ENCODE assay signal across 9 cellular contexts in the genomic region with DNA sequence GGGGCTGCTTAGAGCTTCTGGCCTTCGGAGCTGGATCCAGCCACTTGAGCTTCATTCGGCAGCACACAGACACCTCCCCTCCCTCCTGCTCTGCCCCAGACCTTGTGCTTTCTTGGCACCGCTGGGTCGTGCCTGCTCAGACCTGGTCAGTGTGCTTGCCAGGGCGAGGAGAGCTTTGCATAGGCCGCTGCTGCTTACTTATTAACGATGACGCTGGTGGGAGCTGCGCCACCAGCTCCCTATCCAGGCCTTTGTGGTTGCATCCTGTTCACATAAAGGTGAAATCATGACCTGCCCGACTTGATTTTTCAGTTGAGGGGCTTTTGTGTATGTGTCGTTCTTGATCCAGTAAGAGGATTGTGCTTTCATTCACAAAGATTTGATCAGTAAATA.
DNase-seq lines count a peak whose midpoint lies in the region; ATAC-seq, FAIRE-seq and TF ChIP-seq lines count a peak whose summit lies in the region.
"Had no signal": no experiment of that assay in that cellular context is flagged by ENCODE, and none has a peak within 500 bp of the region (broad histone marks: within the 10 kb centered on the region; RNA-seq: fewer than 3 reads in every experiment).

No MANE protein-coding gene starts in this region.

- peaks cover 65% of the 10 kb centered on the region for H3K4me1 Mint-ChIP-seq in stimulated activated naive CD8-positive, alpha-beta T cell treated with anti-CD3 and anti-CD28 coated beads, Interleukin-15, amount 100 ng/mL, for 72 hours

- H3K27ac Mint-ChIP-seq in stimulated activated naive CD8-positive, alpha-beta T cell treated with anti-CD3 and anti-CD28 coated beads, Interleukin-15, amount 100 ng/mL, for 72 hours: no peak overlapping the region

- ATAC-seq in GM18858 (IDR thresholded peaks at IDR 0.05; ENCODE audit: unreplicated experiment): peak; percentile 32
- ATAC-seq in HG02840 (IDR thresholded peaks at IDR 0.05; ENCODE audit: low FRiP score, unreplicated experiment): peak; percentile 47
- no peak for ATAC-seq in stimulated activated naive CD8-positive, alpha-beta T cell treated with anti-CD3 and anti-CD28 coated beads, Interleukin-15, amount 100 ng/mL, for 72 hours

- H3K27me3 Mint-ChIP-seq in stimulated activated naive CD8-positive, alpha-beta T cell treated with anti-CD3 and anti-CD28 coated beads, Interleukin-15, amount 100 ng/mL, for 72 hours: no peaks in the 10 kb centered on the region

- no peaks in the 10 kb centered on the region for H3K9me3 ChIP-seq in right atrium auricular region

- FAIRE-seq in RCC 7860 (lab: Jason Lieb, UNC): peak; percentile 91

- H3K4me3 Mint-ChIP-seq in stimulated activated naive CD8-positive, alpha-beta T cell treated with anti-CD3 and anti-CD28 coated beads, Interleukin-15, amount 100 ng/mL, for 72 hours: peak overlapping the region; percentile 34 to 67

- H3K9me3 Mint-ChIP-seq in stimulated activated naive CD8-positive, alpha-beta T cell treated with anti-CD3 and anti-CD28 coated beads, Interleukin-15, amount 100 ng/mL, for 72 hours: no peaks in the 10 kb centered on the region

- H3K27me3 ChIP-seq in right atrium auricular region: no peaks in the 10 kb centered on the region

- no peaks in the 10 kb centered on the region for H3K36me3 ChIP-seq in right atrium auricular region

- H3K27ac ChIP-seq in right atrium auricular region: peak overlapping the region; percentile 61 to 65
- H3K27ac ChIP-seq: SK-N-MC had no signal

- no peak overlapping the region for H3K4me3 ChIP-seq in right atrium auricular region
- H3K4me3 ChIP-seq: SK-N-MC had no signal

- DNase-seq in RCC 7860 (ENCODE audit: low spot score): peak; percentile 87
- no peak for DNase-seq in right atrium auricular region (ENCODE audit: low spot score)
- DNase-seq in stimulated activated naive CD8-positive, alpha-beta T cell treated with anti-CD3 and anti-CD28 coated beads, Interleukin-15, amount 100 ng/mL, for 72 hours: no peak
- no peak for DNase-seq in NCI-H2171 (lab: John Stamatoyannopoulos, UW)
- DNase-seq in GDM1 (lab: John Stamatoyannopoulos, UW): no peak
- no peak for DNase-seq in ecto neural progenitor cell (ENCODE audit: low spot score)

- H3K4me1 ChIP-seq in right atrium auricular region: peaks cover 0 to 32% of the 10 kb centered on the region in 2 donors

- TF ChIP-seq CTCF in right atrium auricular region (IDR thresholded peaks at IDR 0.05): no peak
